ENCODE assay signal across 8 cellular contexts in genomic region chr14:32472512-32473472, GRCh38.
A peak's percentile ranks its signal among the peaks of the same experiment; 100 is the strongest.
DNase-seq lines count a peak whose midpoint lies in the region; ATAC-seq lines count a peak whose summit lies in the region.

No MANE protein-coding gene starts in this region.

- H4K20me1 ChIP-seq in Karpas-422 (ENCODE audit: insufficient read depth, low read depth, low read length), result no peaks in the 10 kb centered on the region

- no peak overlapping the region for H3K9ac ChIP-seq in Karpas-422 (ENCODE audit: low read length)

- no peaks in the 10 kb centered on the region for H3K79me2 ChIP-seq in Karpas-422 (ENCODE audit: low read length)

- H3K36me3 ChIP-seq in HAP-1 (replicated peaks), result no peaks in the 10 kb centered on the region
- no peaks in the 10 kb centered on the region for H3K36me3 ChIP-seq in Karpas-422 (ENCODE audit: insufficient read depth, low read length)

- no peaks in the 10 kb centered on the region for H3K9me2 ChIP-seq in Karpas-422 (replicated peaks; ENCODE audit: insufficient read depth, low read length)

- ATAC-seq in sciatic nerve (peak; percentile 48), GM21381 (IDR thresholded peaks at IDR 0.05; ENCODE audit: unreplicated experiment) (no peak)

- in situ Hi-C loops in HAP-1 (cut with MboI; ENCODE audit: low sequenced_read_pairs) (loop anchor here (10.0 to 25.0 kb wide), 3 partner anchors 218 to 1110 kb away; no protein-coding TSS in a partner anchor), SK-MEL-5 (cut with HindIII; ENCODE audit: low pct_unique_long_range_greater_than_20kb, low sequenced_read_pairs) (no loop called here)

- H3K4me3 ChIP-seq in HAP-1 (no peak overlapping the region), Karpas-422 (ENCODE audit: low read length) (no peak overlapping the region)

- no peak overlapping the region for H3K4me2 ChIP-seq in Karpas-422 (ENCODE audit: low read depth, low read length, poor library complexity, severe bottlenecking)

- intact Hi-C loops in sciatic nerve (cut with DNase I), result no loop called here

- no peaks in the 10 kb centered on the region for H3K9me3 ChIP-seq in HAP-1
- no peaks in the 10 kb centered on the region for H3K9me3 ChIP-seq in Karpas-422 (ENCODE audit: low read length)

- no peak overlapping the region for H2AFZ ChIP-seq in Karpas-422 (ENCODE audit: low read length)

- no peak overlapping the region for H3K27ac ChIP-seq in Karpas-422 (ENCODE audit: low read length)

- H3K4me1 ChIP-seq in HAP-1 (peaks cover 22% of the 10 kb centered on the region), Karpas-422 (ENCODE audit: low read length) (no peaks in the 10 kb centered on the region)

- H3K27me3 ChIP-seq in HAP-1 (ENCODE audit: low read depth) (no peaks in the 10 kb centered on the region), Karpas-422 (ENCODE audit: low read length) (no peaks in the 10 kb centered on the region)

- DNase-seq in HAP-1 (ENCODE audit: low spot score in 2 of 2), result peak; percentile 26 to 55
- peak; percentile 62 for DNase-seq in SK-MEL-5 (ENCODE audit: low read depth, low spot score)
- peak; percentile 90 for DNase-seq in globus pallidus (ENCODE audit: low spot score)
- DNase-seq in sciatic nerve (ENCODE audit: low spot score), result no peak
- no peak for DNase-seq in Karpas-422
- no peak for DNase-seq in HK-2 (ENCODE audit: unreplicated experiment)
- DNase-seq in stimulated activated CD4-positive, alpha-beta T cell treated with anti-CD3 and anti-CD28 coated beads, Interleukin-4, amount 100 ng/mL, for 1 hour, result no peak

Comparison
In these comparisons a context has a peak if more than half of its experiments do, and no peak if none do; other contexts are left out.
1. DNase-seq: peak in HAP-1 (2 of 2), SK-MEL-5 (single experiment) and globus pallidus (single experiment); none in sciatic nerve (single experiment), Karpas-422 (single experiment), HK-2 (single experiment) and stimulated activated CD4-positive, alpha-beta T cell treated with anti-CD3 and anti-CD28 coated beads, Interleukin-4, amount 100 ng/mL, for 1 hour (single experiment).